In the genomic region with DNA sequence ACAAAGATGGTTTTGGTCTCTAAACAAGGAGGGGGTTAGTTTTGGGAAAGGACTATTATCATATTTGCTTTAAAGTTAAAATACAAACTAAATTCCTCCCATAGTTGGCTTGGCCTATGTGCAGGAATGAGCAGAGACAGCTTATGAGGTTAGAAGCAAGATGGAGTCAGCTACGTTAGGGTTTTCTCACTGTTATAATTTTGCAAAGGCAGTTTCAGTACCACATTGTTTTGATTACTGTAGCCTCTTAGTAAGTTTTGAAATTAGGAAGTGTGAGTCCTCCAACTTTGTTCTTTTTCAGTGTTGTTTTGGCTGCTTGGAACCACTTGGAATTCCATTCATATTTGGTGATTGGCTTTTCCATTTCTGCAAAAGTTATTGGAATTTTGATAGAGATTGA, we compare ENCODE assay signal across 25 cellular contexts.
"Had no signal": no experiment of that assay in that cellular context is flagged by ENCODE, and none has a peak within 500 bp of the region (broad histone marks: within the 10 kb centered on the region; RNA-seq: fewer than 3 reads in every experiment).

No MANE protein-coding gene starts in this region.

- H3K9me3 Mint-ChIP-seq: memory B cell, natural killer cell had no signal

- H3K36me3 ChIP-seq: left ventricle myocardium inferior, lower lobe of right lung, ovary, right atrium auricular region, stomach, thoracic aorta, transverse colon had no signal

- H3K4me3 ChIP-seq: dorsolateral prefrontal cortex, hepatocyte, left ventricle myocardium inferior, lower lobe of right lung, ovary, right atrium auricular region, stomach, thoracic aorta, transverse colon had no signal

- H3K4me1 ChIP-seq: foreskin keratinocyte, lower lobe of right lung had no signal

- H3K27ac Mint-ChIP-seq: memory B cell, mesothelial cell of epicardium, natural killer cell had no signal

- ATAC-seq: esophagus mucosa, foreskin keratinocyte, left cardiac atrium, lower lobe of right lung, natural killer cell had no signal

- H3K9me3 ChIP-seq: ovary, right atrium auricular region, stomach, thoracic aorta, transverse colon had no signal

- DNase-seq: cortex of kidney; dorsolateral prefrontal cortex; effector CD8-positive, alpha-beta T cell; foreskin keratinocyte; head of caudate nucleus; kidney; left cardiac atrium; left ventricle myocardium inferior; lower lobe of right lung; natural killer cell; nucleus accumbens; ovary; small intestine; stimulated activated CD4-positive, alpha-beta T cell treated with anti-CD3 and anti-CD28 coated beads, Interleukin-12 subunit alpha, Interleukin-12 subunit beta, amount 100 ng/mL, for 4 hours; stimulated activated naive CD4-positive, alpha-beta T cell; stomach; substantia nigra; transverse colon had no signal

- H3K4me1 Mint-ChIP-seq: neural crest cell had no signal

- H3K27me3 ChIP-seq: dorsolateral prefrontal cortex, foreskin keratinocyte, hepatocyte, ovary, right atrium auricular region, stomach, transverse colon had no signal

- H3K4me2 ChIP-seq: hepatocyte had no signal

- H3K27me3 Mint-ChIP-seq: memory B cell had no signal

- H3K4me3 Mint-ChIP-seq: memory B cell, mesothelial cell of epicardium, natural killer cell, neural crest cell had no signal

- H2AFZ ChIP-seq: hepatocyte had no signal

- H3K36me3 Mint-ChIP-seq: natural killer cell had no signal

- H3K27ac ChIP-seq: dorsolateral prefrontal cortex, foreskin keratinocyte, hepatocyte, left ventricle myocardium inferior, lower lobe of right lung, ovary, right atrium auricular region, stomach, thoracic aorta, transverse colon had no signal
